1 cellular context compared by ENCODE assay signal in genomic region chr5:75037106-75037505, GRCh38.
TF ChIP-seq lines count a peak whose summit lies in the region.

No MANE protein-coding gene starts in this region.

TF ChIP-seq in HCT116, 20 proteins besides CTCF, POLR2A, EP300 and RAD21 (continued from another document):
- TF ChIP-seq, protein P1, sequence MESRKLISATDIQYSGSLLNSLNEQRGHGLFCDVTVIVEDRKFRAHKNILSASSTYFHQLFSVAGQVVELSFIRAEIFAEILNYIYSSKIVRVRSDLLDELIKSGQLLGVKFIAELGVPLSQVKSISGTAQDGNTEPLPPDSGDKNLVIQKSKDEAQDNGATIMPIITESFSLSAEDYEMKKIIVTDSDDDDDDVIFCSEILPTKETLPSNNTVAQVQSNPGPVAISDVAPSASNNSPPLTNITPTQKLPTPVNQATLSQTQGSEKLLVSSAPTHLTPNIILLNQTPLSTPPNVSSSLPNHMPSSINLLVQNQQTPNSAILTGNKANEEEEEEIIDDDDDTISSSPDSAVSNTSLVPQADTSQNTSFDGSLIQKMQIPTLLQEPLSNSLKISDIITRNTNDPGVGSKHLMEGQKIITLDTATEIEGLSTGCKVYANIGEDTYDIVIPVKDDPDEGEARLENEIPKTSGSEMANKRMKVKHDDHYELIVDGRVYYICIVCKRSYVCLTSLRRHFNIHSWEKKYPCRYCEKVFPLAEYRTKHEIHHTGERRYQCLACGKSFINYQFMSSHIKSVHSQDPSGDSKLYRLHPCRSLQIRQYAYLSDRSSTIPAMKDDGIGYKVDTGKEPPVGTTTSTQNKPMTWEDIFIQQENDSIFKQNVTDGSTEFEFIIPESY (IDR thresholded peaks at IDR 0.05; ENCODE audit: extremely low read depth, insufficient replicate concordance, low read length) = no peak
- TF ChIP-seq, protein P2, sequence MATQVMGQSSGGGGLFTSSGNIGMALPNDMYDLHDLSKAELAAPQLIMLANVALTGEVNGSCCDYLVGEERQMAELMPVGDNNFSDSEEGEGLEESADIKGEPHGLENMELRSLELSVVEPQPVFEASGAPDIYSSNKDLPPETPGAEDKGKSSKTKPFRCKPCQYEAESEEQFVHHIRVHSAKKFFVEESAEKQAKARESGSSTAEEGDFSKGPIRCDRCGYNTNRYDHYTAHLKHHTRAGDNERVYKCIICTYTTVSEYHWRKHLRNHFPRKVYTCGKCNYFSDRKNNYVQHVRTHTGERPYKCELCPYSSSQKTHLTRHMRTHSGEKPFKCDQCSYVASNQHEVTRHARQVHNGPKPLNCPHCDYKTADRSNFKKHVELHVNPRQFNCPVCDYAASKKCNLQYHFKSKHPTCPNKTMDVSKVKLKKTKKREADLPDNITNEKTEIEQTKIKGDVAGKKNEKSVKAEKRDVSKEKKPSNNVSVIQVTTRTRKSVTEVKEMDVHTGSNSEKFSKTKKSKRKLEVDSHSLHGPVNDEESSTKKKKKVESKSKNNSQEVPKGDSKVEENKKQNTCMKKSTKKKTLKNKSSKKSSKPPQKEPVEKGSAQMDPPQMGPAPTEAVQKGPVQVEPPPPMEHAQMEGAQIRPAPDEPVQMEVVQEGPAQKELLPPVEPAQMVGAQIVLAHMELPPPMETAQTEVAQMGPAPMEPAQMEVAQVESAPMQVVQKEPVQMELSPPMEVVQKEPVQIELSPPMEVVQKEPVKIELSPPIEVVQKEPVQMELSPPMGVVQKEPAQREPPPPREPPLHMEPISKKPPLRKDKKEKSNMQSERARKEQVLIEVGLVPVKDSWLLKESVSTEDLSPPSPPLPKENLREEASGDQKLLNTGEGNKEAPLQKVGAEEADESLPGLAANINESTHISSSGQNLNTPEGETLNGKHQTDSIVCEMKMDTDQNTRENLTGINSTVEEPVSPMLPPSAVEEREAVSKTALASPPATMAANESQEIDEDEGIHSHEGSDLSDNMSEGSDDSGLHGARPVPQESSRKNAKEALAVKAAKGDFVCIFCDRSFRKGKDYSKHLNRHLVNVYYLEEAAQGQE (IDR thresholded peaks at IDR 0.05; ENCODE audit: low read depth) = no peak
- TF ChIP-seq EZH2 (IDR thresholded peaks at IDR 0.05) (no peak), JUND (IDR thresholded peaks at IDR 0.05) (peak; percentile 98), TCF7L2 (IDR thresholded peaks at IDR 0.05; ENCODE audit: borderline replicate concordance, extremely low read depth, insufficient read depth, insufficient read length) (no peak), ZNF274 (IDR thresholded peaks at IDR 0.05; ENCODE audit: low read depth, low read length) (no peak), SP1 (IDR thresholded peaks at IDR 0.05; ENCODE audit: low read depth) (peak; percentile 96), FOSL1 (IDR thresholded peaks at IDR 0.05; ENCODE audit: low read depth) (peak; percentile 95), EGR1 (IDR thresholded peaks at IDR 0.05; ENCODE audit: low read depth) (peak; percentile 96)
- TF ChIP-seq, protein P3, sequence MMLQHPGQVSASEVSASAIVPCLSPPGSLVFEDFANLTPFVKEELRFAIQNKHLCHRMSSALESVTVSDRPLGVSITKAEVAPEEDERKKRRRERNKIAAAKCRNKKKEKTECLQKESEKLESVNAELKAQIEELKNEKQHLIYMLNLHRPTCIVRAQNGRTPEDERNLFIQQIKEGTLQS (IDR thresholded peaks at IDR 0.05) = peak; percentile 57; the same call in 1 of the 2 replicates
- TF ChIP-seq, protein P4, sequence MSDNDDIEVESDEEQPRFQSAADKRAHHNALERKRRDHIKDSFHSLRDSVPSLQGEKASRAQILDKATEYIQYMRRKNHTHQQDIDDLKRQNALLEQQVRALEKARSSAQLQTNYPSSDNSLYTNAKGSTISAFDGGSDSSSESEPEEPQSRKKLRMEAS (IDR thresholded peaks at IDR 0.05) = peak; percentile 57; the same call in 1 of the 2 replicates
